Comparison of ENCODE assay signal across 9 cellular contexts in genomic region chr10:84540022-84540616, GRCh38.
A peak's percentile ranks its signal among the peaks of the same experiment; 100 is the strongest.
DNase-seq lines count a peak whose midpoint lies in the region; ATAC-seq, FAIRE-seq and TF ChIP-seq lines count a peak whose summit lies in the region.
"Had no signal": no experiment of that assay in that cellular context is flagged by ENCODE, and none has a peak within 500 bp of the region (broad histone marks: within the 10 kb centered on the region; RNA-seq: fewer than 3 reads in every experiment).

No MANE protein-coding gene starts in this region.

- no peak overlapping the region for H3K27ac Mint-ChIP-seq in activated T-cell treated with anti-CD3 and anti-CD28 coated beads, Interleukin-2, amount 50 U/mL, for 24 hours
- no peak overlapping the region for H3K27ac Mint-ChIP-seq in T-helper 2 cell treated with Interferon-gamma antibody and Interleukin-4, amounts not matched to agents 5 μg/mL and 100 μg/mL, for 36 hours
- H3K27ac Mint-ChIP-seq: CD4-positive, alpha-beta T cell had no signal

- peaks cover 20% of the 10 kb centered on the region for H3K4me1 Mint-ChIP-seq in activated T-cell treated with anti-CD3 and anti-CD28 coated beads, Interleukin-2, amount 50 U/mL, for 24 hours (ENCODE audit: low read depth)
- H3K4me1 Mint-ChIP-seq in T-helper 2 cell treated with Interferon-gamma antibody and Interleukin-4, amounts not matched to agents 5 μg/mL and 100 μg/mL, for 36 hours (ENCODE audit: low read depth) = peaks cover 14% of the 10 kb centered on the region

- no peaks in the 10 kb centered on the region for H3K27me3 ChIP-seq in bronchial epithelial cell (ENCODE audit: control insufficient read depth, insufficient read depth, low read length)
- H3K27me3 ChIP-seq in suprapubic skin = peaks cover 18% of the 10 kb centered on the region

- H3K9me3 ChIP-seq in suprapubic skin = no peaks in the 10 kb centered on the region

- TF ChIP-seq POLR2A in suprapubic skin (IDR thresholded peaks at IDR 0.05) = no peak

- no peak overlapping the region for H3K27ac ChIP-seq in suprapubic skin

- TF ChIP-seq EP300 in suprapubic skin (IDR thresholded peaks at IDR 0.05) = no peak

- peak; percentile 15 for ATAC-seq in HG03460 (IDR thresholded peaks at IDR 0.05; ENCODE audit: unreplicated experiment)

- 20% methylated on average over 4 of the region's 8 CpGs for WGBS in suprapubic skin

- no peaks in the 10 kb centered on the region for H3K36me3 Mint-ChIP-seq in activated T-cell treated with anti-CD3 and anti-CD28 coated beads, Interleukin-2, amount 50 U/mL, for 24 hours (ENCODE audit: low read depth)
- H3K36me3 Mint-ChIP-seq in T-helper 2 cell treated with Interferon-gamma antibody and Interleukin-4, amounts not matched to agents 5 μg/mL and 100 μg/mL, for 36 hours (ENCODE audit: low read depth) = no peaks in the 10 kb centered on the region

- H3K27me3 Mint-ChIP-seq in activated T-cell treated with anti-CD3 and anti-CD28 coated beads, Interleukin-2, amount 50 U/mL, for 24 hours = peaks cover 42% of the 10 kb centered on the region
- H3K27me3 Mint-ChIP-seq in T-helper 2 cell treated with Interferon-gamma antibody and Interleukin-4, amounts not matched to agents 5 μg/mL and 100 μg/mL, for 36 hours (ENCODE audit: low read depth) = peaks cover 20% of the 10 kb centered on the region

- peaks cover 15% of the 10 kb centered on the region for H3K4me1 ChIP-seq in suprapubic skin

- H3K4me3 ChIP-seq in bronchial epithelial cell (ENCODE audit: low read depth, low read length) (no peak overlapping the region), suprapubic skin (peak overlapping the region; percentile 33)

- no peaks in the 10 kb centered on the region for H3K36me3 ChIP-seq in bronchial epithelial cell (ENCODE audit: control insufficient read depth, insufficient read depth, low read length)
- no peaks in the 10 kb centered on the region for H3K36me3 ChIP-seq in suprapubic skin

- TF ChIP-seq CTCF in bronchial epithelial cell (IDR thresholded peaks at IDR 0.05; ENCODE audit: insufficient read depth, low read length, severe bottlenecking) (no peak), suprapubic skin (IDR thresholded peaks at IDR 0.05) (no peak)

- FAIRE-seq in bronchial epithelial cell (lab: Jason Lieb, UNC) = no peak

- peak overlapping the region; percentile 66 for H3K4me3 Mint-ChIP-seq in activated T-cell treated with anti-CD3 and anti-CD28 coated beads, Interleukin-2, amount 50 U/mL, for 24 hours
- H3K4me3 Mint-ChIP-seq in T-helper 2 cell treated with Interferon-gamma antibody and Interleukin-4, amounts not matched to agents 5 μg/mL and 100 μg/mL, for 36 hours = no peak overlapping the region
- H3K4me3 Mint-ChIP-seq: CD4-positive, alpha-beta T cell had no signal

- DNase-seq in activated T-cell treated with anti-CD3 and anti-CD28 coated beads, Interleukin-2, amount 50 U/mL, for 24 hours = no peak
- no peak for DNase-seq in activated T-cell treated with anti-CD3 and anti-CD28 coated beads, Interleukin-2, amount 50 U/mL, for 1 hour
- peak; percentile 72 for DNase-seq in bronchial epithelial cell (ENCODE audit: low read depth)
- no peak for DNase-seq in suprapubic skin (ENCODE audit: low spot score in 2 of 2)
- DNase-seq in Ammon's horn (ENCODE audit: low spot score) = no peak
- DNase-seq in T-helper 2 cell treated with Interferon-gamma antibody and Interleukin-4, amounts not matched to agents 5 μg/mL and 100 μg/mL, for 36 hours (ENCODE audit: low spot score) = no peak
- DNase-seq in retina = no peak

- H3K9me3 Mint-ChIP-seq in activated T-cell treated with anti-CD3 and anti-CD28 coated beads, Interleukin-2, amount 50 U/mL, for 24 hours = no peaks in the 10 kb centered on the region
- H3K9me3 Mint-ChIP-seq in T-helper 2 cell treated with Interferon-gamma antibody and Interleukin-4, amounts not matched to agents 5 μg/mL and 100 μg/mL, for 36 hours = no peaks in the 10 kb centered on the region
- H3K9me3 Mint-ChIP-seq: CD4-positive, alpha-beta T cell had no signal
